In the genomic region with DNA sequence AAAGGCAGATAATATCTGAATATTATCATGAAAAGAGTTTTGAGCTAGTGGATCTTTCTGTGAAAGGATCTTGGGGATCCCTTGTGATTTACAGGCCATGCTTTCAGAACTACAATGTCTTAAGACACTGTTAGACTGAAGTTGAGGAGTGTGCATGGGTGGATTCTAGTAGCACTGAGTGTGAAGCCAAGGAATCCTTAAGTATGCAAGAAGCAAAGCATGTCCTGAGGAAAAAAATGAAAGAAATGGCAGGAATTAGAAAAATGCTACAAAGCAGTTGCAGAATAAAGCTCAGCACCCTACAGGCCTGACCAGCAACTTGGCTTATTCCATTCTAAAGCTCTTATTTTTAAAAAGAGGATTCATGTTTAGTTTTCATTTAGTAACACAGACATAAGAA, we compare ENCODE assay signal across 16 cellular contexts. TPM values are rescaled to one million over a fixed set of nuclear protein-coding genes. Genes with fewer than 3 reads are reported as not detected.
DNase-seq lines count a peak whose midpoint lies in the region; ATAC-seq and TF ChIP-seq lines count a peak whose summit lies in the region.
"Had no signal": no experiment of that assay in that cellular context is flagged by ENCODE, and none has a peak within 500 bp of the region (broad histone marks: within the 10 kb centered on the region; RNA-seq: fewer than 3 reads in every experiment).

No MANE protein-coding gene starts in this region.

- H3K4ac ChIP-seq in mesenchymal stem cell (ENCODE audit: low read depth in 1 of 2, low read length in 2 of 2) (no peak overlapping the region), H9 (ENCODE audit: low read depth, low read length) (no peak overlapping the region)

- H3K79me1 ChIP-seq in mesenchymal stem cell (replicated peaks; ENCODE audit: low read length, poor library complexity, severe bottlenecking) (peaks cover 17% of the 10 kb centered on the region), H9 (ENCODE audit: insufficient read depth, low read depth, low read length, poor library complexity, severe bottlenecking) (peaks cover 13% of the 10 kb centered on the region)

- H3K9me2 ChIP-seq in GM23338 (ENCODE audit: insufficient read depth) = no peaks in the 10 kb centered on the region

- H3K14ac ChIP-seq in mesenchymal stem cell (ENCODE audit: low read length in 2 of 2) (no peak overlapping the region), H9 (ENCODE audit: insufficient read depth, low read length) (no peak overlapping the region)

- H3K18ac ChIP-seq in mesenchymal stem cell (ENCODE audit: low read depth in 1 of 2, low read length in 2 of 2) (no peak overlapping the region), H9 (ENCODE audit: insufficient read length, low read depth, low read length) (no peak overlapping the region)

- H3K23ac ChIP-seq in mesenchymal stem cell (ENCODE audit: low read length in 2 of 2) (no peak overlapping the region), H9 (ENCODE audit: insufficient read length, low read depth, low read length) (no peak overlapping the region)

- H3K4me3 ChIP-seq in GM23338 = no peak overlapping the region
- no peak overlapping the region for H3K4me3 ChIP-seq in mesenchymal stem cell (ENCODE audit: insufficient read depth in 1 of 2, low read depth in 1 of 2, low read length in 2 of 2)
- H3K4me3 ChIP-seq in thyroid gland (replicated peaks in 1 of 3) = no peak overlapping the region
- H3K4me3 ChIP-seq: gastrocnemius medialis, SJCRH30 had no signal

- H4K8ac ChIP-seq in mesenchymal stem cell (ENCODE audit: low read length) (no peak overlapping the region), H9 (replicated peaks; ENCODE audit: insufficient read length, low read depth, low read length) (no peak overlapping the region)

- no peaks in the 10 kb centered on the region for H3K23me2 ChIP-seq in H9 (ENCODE audit: insufficient read length, low read depth, low read length, poor library complexity, severe bottlenecking)

- H3K4me3 Mint-ChIP-seq in GM23338 (no peak overlapping the region), brain (no peak overlapping the region), H9 (no peak overlapping the region)
- H3K4me3 Mint-ChIP-seq: activated CD8-positive, alpha-beta T cell treated with anti-CD3 and anti-CD28 coated beads, Interleukin-2, amount 10 ng/mL, durations not matched to agents 7 days and 5 days; activated T-helper 17 cell treated with anti-CD3 and anti-CD28 coated beads, Interleukin-2, amount 50 U/mL, for 72 hours; CD4-positive, alpha-beta T cell had no signal

- no peaks in the 10 kb centered on the region for H3F3A ChIP-seq in GM23338 (replicated peaks; ENCODE audit: low read depth)

- peak in 1 of 2 donors; percentile 9 for TF ChIP-seq POLR2A in thyroid gland (IDR thresholded peaks at IDR 0.05)

- intact Hi-C loops in thyroid gland (cut with DNase I) = no loop called here

- H2AK5ac ChIP-seq in mesenchymal stem cell (ENCODE audit: low read length, severe bottlenecking) (no peak overlapping the region), H9 (ENCODE audit: insufficient read length, low read length) (no peak overlapping the region)

- no peak overlapping the region for H3K56ac ChIP-seq in H9 (ENCODE audit: insufficient read length, low read depth, low read length)

- H2BK120ac ChIP-seq in mesenchymal stem cell (ENCODE audit: low read depth, low read length) (no peak overlapping the region), H9 (ENCODE audit: low read depth, low read length, poor library complexity, severe bottlenecking) (no peak overlapping the region)

- H2BK15ac ChIP-seq in mesenchymal stem cell (ENCODE audit: low read depth, poor library complexity, severe bottlenecking) = no peak overlapping the region
- H2BK15ac ChIP-seq in H9 (ENCODE audit: low read depth, low read length) = no peak overlapping the region

- no peak overlapping the region for H2BK12ac ChIP-seq in mesenchymal stem cell (ENCODE audit: low read length in 2 of 2)
- no peak overlapping the region for H2BK12ac ChIP-seq in H9 (ENCODE audit: insufficient read length, low read depth, low read length)

- no peak for ATAC-seq in GM23338
- no peak for ATAC-seq in GM18861 (IDR thresholded peaks at IDR 0.05; ENCODE audit: unreplicated experiment)
- ATAC-seq: activated CD8-positive, alpha-beta T cell treated with anti-CD3 and anti-CD28 coated beads, Interleukin-2, amount 10 ng/mL, durations not matched to agents 7 days and 5 days; activated T-helper 17 cell treated with anti-CD3 and anti-CD28 coated beads, Interleukin-2, amount 50 U/mL, for 72 hours; gastrocnemius medialis; HepG2 had no signal

- H3K27ac Mint-ChIP-seq in GM23338 (no peak overlapping the region), brain (peak overlapping the region in 4 of 5 experiments; percentile 24 to 81 (median 36)), H9 (no peak overlapping the region)
- H3K27ac Mint-ChIP-seq: activated CD8-positive, alpha-beta T cell treated with anti-CD3 and anti-CD28 coated beads, Interleukin-2, amount 10 ng/mL, durations not matched to agents 7 days and 5 days; activated T-helper 17 cell treated with anti-CD3 and anti-CD28 coated beads, Interleukin-2, amount 50 U/mL, for 72 hours; CD4-positive, alpha-beta T cell had no signal

- H3K9me3 ChIP-seq in mesenchymal stem cell (ENCODE audit: control insufficient read depth, low read length) = no peaks in the 10 kb centered on the region
- H3K9me3 ChIP-seq in thyroid gland = no peaks in the 10 kb centered on the region
- no peaks in the 10 kb centered on the region for H3K9me3 ChIP-seq in H9 (ENCODE audit: control insufficient read depth, low read depth, low read length)
- H3K9me3 ChIP-seq: gastrocnemius medialis, SJCRH30 had no signal

- peaks cover 46% of the 10 kb centered on the region for H4K20me1 ChIP-seq in GM23338 (replicated peaks; ENCODE audit: insufficient read depth)
- no peaks in the 10 kb centered on the region for H4K20me1 ChIP-seq in H9 (ENCODE audit: control insufficient read depth, insufficient read depth, insufficient read length)

- no peaks in the 10 kb centered on the region for H3K27me3 Mint-ChIP-seq in GM23338 (ENCODE audit: insufficient read depth, low read depth, poor library complexity)
- H3K27me3 Mint-ChIP-seq in brain = no peaks in the 10 kb centered on the region
- no peaks in the 10 kb centered on the region for H3K27me3 Mint-ChIP-seq in H9 (ENCODE audit: low read depth)
- H3K27me3 Mint-ChIP-seq: activated T-helper 17 cell treated with anti-CD3 and anti-CD28 coated beads, Interleukin-2, amount 50 U/mL, for 72 hours; CD4-positive, alpha-beta T cell had no signal

- H3K9me3 Mint-ChIP-seq in GM23338 = no peaks in the 10 kb centered on the region
- H3K9me3 Mint-ChIP-seq in brain = peaks cover 0 to 4% (median 0%) of the 10 kb centered on the region in 5 experiments
- no peaks in the 10 kb centered on the region for H3K9me3 Mint-ChIP-seq in H9
- H3K9me3 Mint-ChIP-seq: activated T-helper 17 cell treated with anti-CD3 and anti-CD28 coated beads, Interleukin-2, amount 50 U/mL, for 72 hours; CD4-positive, alpha-beta T cell had no signal

- peaks cover 100% of the 10 kb centered on the region for H3K79me2 ChIP-seq in GM23338 (replicated peaks; ENCODE audit: insufficient read depth)
- H3K79me2 ChIP-seq in H9 (ENCODE audit: insufficient read depth, low read length) = peaks cover 34% of the 10 kb centered on the region; the same call in 1 of the 2 replicates

- H2BK5ac ChIP-seq in mesenchymal stem cell (ENCODE audit: low read depth, low read length, poor library complexity, severe bottlenecking) (no peak overlapping the region), H9 (ENCODE audit: insufficient read length, low read length) (no peak overlapping the region)

- H3K36me3 Mint-ChIP-seq in GM23338 (ENCODE audit: low read depth) = no peaks in the 10 kb centered on the region
- peaks cover 50% of the 10 kb centered on the region for H3K36me3 Mint-ChIP-seq in brain
- H3K36me3 Mint-ChIP-seq in H9 (ENCODE audit: insufficient read depth in 1 of 3, low read depth in 3 of 3) = no peaks in the 10 kb centered on the region

- H3T11ph ChIP-seq in H9 (ENCODE audit: low read length) = no peak overlapping the region

- no peak overlapping the region for H3K27ac ChIP-seq in GM23338 (ENCODE audit: low read depth)
- peak overlapping the region; percentile 83 for H3K27ac ChIP-seq in mesenchymal stem cell (ENCODE audit: low read length, poor library complexity, severe bottlenecking)
- peak overlapping the region; percentile 69 to 92 (median 77) for H3K27ac ChIP-seq in thyroid gland
- no peak overlapping the region for H3K27ac ChIP-seq in H9 (ENCODE audit: insufficient read length, low read depth, low read length)
- H3K27ac ChIP-seq: gastrocnemius medialis, SJCRH30 had no signal

- H3K36me3 ChIP-seq in GM23338 (ENCODE audit: insufficient read depth) = no peaks in the 10 kb centered on the region; the same call in 1 of the 2 replicates
- no peaks in the 10 kb centered on the region for H3K36me3 ChIP-seq in mesenchymal stem cell (ENCODE audit: control insufficient read depth in 1 of 2, insufficient read depth in 2 of 2, low read depth in 1 of 2, low read length in 2 of 2)
- H3K36me3 ChIP-seq in thyroid gland = no peaks in the 10 kb centered on the region
- H3K36me3 ChIP-seq: gastrocnemius medialis had no signal

- H3K4me2 ChIP-seq in GM23338 (peak overlapping the region; percentile 49), mesenchymal stem cell (ENCODE audit: low read length, poor library complexity, severe bottlenecking) (no peak overlapping the region), H9 (ENCODE audit: insufficient read depth, insufficient read length, low read length) (no peak overlapping the region)

- no peak overlapping the region for H2BK20ac ChIP-seq in H9 (ENCODE audit: low read depth, low read length, poor library complexity, severe bottlenecking)

- no peak for DNase-seq in GM23338 (ENCODE audit: low spot score)
- peak; percentile 29 for DNase-seq in mesenchymal stem cell
- DNase-seq in thyroid gland = peak in 1 of 2 donors; percentile 21
- no peak for DNase-seq in activated CD8-positive, alpha-beta memory T cell treated with anti-CD3 and anti-CD28 coated beads, Interleukin-2, amount 50 U/mL, for 4 hours
- DNase-seq in activated CD4-positive, alpha-beta T cell treated with anti-CD3 and anti-CD28 coated beads for 4 hours = no peak
- DNase-seq in H9 = no peak
- DNase-seq: activated CD8-positive, alpha-beta T cell treated with anti-CD3 and anti-CD28 coated beads, Interleukin-2, amount 10 ng/mL, durations not matched to agents 7 days and 5 days; aorta; CD4-positive, alpha-beta T cell; gastrocnemius medialis; nucleus accumbens; SJCRH30 had no signal

- TF ChIP-seq CTCF in GM23338 (conservative IDR thresholded peaks at IDR 0.05; ENCODE audit: low read depth in 2 of 2) (no peak), brain (conservative IDR thresholded peaks at IDR 0.05) (no peak), thyroid gland (IDR thresholded peaks at IDR 0.05) (peak in 2 of 6 experiments; percentile 26 to 37), H9 (conservative IDR thresholded peaks at IDR 0.05) (no peak)

- H3K27me3 ChIP-seq in GM23338 (ENCODE audit: insufficient read depth) (no peaks in the 10 kb centered on the region), mesenchymal stem cell (ENCODE audit: control insufficient read depth in 1 of 2, insufficient read depth in 1 of 2, low read length in 2 of 2) (no peaks in the 10 kb centered on the region), thyroid gland (no peaks in the 10 kb centered on the region), H9 (ENCODE audit: insufficient read depth, low read length) (no peaks in the 10 kb centered on the region)
- H3K27me3 ChIP-seq: gastrocnemius medialis, SJCRH30 had no signal

- H4K91ac ChIP-seq in mesenchymal stem cell (ENCODE audit: low read length) (no peak overlapping the region), H9 (ENCODE audit: insufficient read length, low read depth, low read length) (no peak overlapping the region)

- H3K9ac ChIP-seq in mesenchymal stem cell (ENCODE audit: low read length) (no peak overlapping the region), H9 (ENCODE audit: extremely low read depth, insufficient read length, low read length) (no peak overlapping the region)

- peaks cover 27% of the 10 kb centered on the region for H3K4me1 ChIP-seq in GM23338 (ENCODE audit: insufficient read depth)
- H3K4me1 ChIP-seq in mesenchymal stem cell (ENCODE audit: control insufficient read depth, insufficient read depth, low read depth, low read length) = peaks cover 6% of the 10 kb centered on the region
- H3K4me1 ChIP-seq in thyroid gland = peaks cover 25 to 34% of the 10 kb centered on the region in 2 donors
- no peaks in the 10 kb centered on the region; the same call in 1 of the 2 replicates for H3K4me1 ChIP-seq in H9 (ENCODE audit: insufficient read depth, low read length)
- H3K4me1 ChIP-seq: SJCRH30 had no signal

- H4K5ac ChIP-seq in H9 (ENCODE audit: insufficient read length, low read depth, low read length) = no peak overlapping the region

- H3K4me1 Mint-ChIP-seq in GM23338 (peaks cover 19% of the 10 kb centered on the region), brain (peaks cover 38% of the 10 kb centered on the region), H9 (peaks cover 3 to 18% of the 10 kb centered on the region in 2 experiments; a peak in 3 of 4 replicates)

- no peak overlapping the region for H2AFZ ChIP-seq in GM23338
- H2AFZ ChIP-seq in mesenchymal stem cell (ENCODE audit: low read depth, low read length) = no peak overlapping the region
- H2AFZ ChIP-seq in H9 (ENCODE audit: low read length) = no peak overlapping the region

RNA-seq across cellular contexts. Expression of gene STX6, which starts 11.9 kb away (rescaled TPM):
- total RNA-seq in GM23338 (2014; rRNA removed; shearing (Covaris generic)) = 42.1 and 44.5 TPM in 2 replicates
- 16.8 and 17.0 TPM in 2 replicates for polyA plus RNA-seq in GM23338 (2016; fragmentation: Nextera tagmentation; extraction: Ambion mirVana)
- 22.1 TPM for polyA plus RNA-seq in brain (ENCODE audit: insufficient read depth, low read depth, low replicate concordance)
- polyA plus RNA-seq in mesenchymal stem cell (2013, experiment 1 of 2) = 11.2 TPM
- polyA plus RNA-seq in mesenchymal stem cell (2013, experiment 2 of 2) = 10.8 TPM
- 10 to 100 TPM; 26.9 to 47.7 (median 37.8) TPM for total RNA-seq in thyroid gland
- total RNA-seq in H9 (2021) = 30.4 and 30.7 TPM in 2 replicates

RNA-seq across cellular contexts. Expression of gene MR1, which starts 23.0 kb away (rescaled TPM):
- not detected in 2 replicates for total RNA-seq in GM23338 (2014; rRNA removed; shearing (Covaris generic))
- 0.18 TPM in 1 of 2 replicates, not detected in the other for polyA plus RNA-seq in GM23338 (2016; fragmentation: Nextera tagmentation; extraction: Ambion mirVana)
- 2.2 TPM for polyA plus RNA-seq in brain (ENCODE audit: insufficient read depth, low read depth, low replicate concordance)
- 2.2 TPM for polyA plus RNA-seq in mesenchymal stem cell (2013, experiment 1 of 2)
- 2.2 TPM for polyA plus RNA-seq in mesenchymal stem cell (2013, experiment 2 of 2)
- 10 to 100 TPM; 21.9 to 32.2 (median 25.2) TPM for total RNA-seq in thyroid gland
- total RNA-seq in H9 (2021) = 0.02 and 0.07 TPM in 2 replicates

Comparison
In these comparisons a context has a peak if more than half of its experiments do, and no peak if none do; other contexts are left out.
1. H3K27ac ChIP-seq: peak in mesenchymal stem cell (single experiment) and thyroid gland (3 of 3); none in GM23338 (single experiment) and H9 (single experiment).
2. H3K27ac Mint-ChIP-seq: peak in brain (4 of 5); none in GM23338 (single experiment) and H9 (0 of 3).
3. RNA of gene MR1, which starts 23.0 kb away (total RNA-seq): 21.9 to 32.2 TPM in thyroid gland; 0.02 to 0.07 TPM in H9 and not detected in GM23338; every median in the first group is over 10 times any median in the second.